Comparison of ENCODE assay signal across 8 cellular contexts in genomic region chr17:76384987-76385891, GRCh38. TPM values are rescaled to one million over a fixed set of nuclear protein-coding genes. Genes with fewer than 3 reads are reported as not detected.
DNase-seq lines count a peak whose midpoint lies in the region; ATAC-seq and TF ChIP-seq lines count a peak whose summit lies in the region.

No MANE protein-coding gene starts in this region.

- H3K4me1 Mint-ChIP-seq in T-cell = peaks cover 4 to 13% (median 10%) of the 10 kb centered on the region in 3 donors
- H3K4me1 Mint-ChIP-seq in brain = peaks cover 13% of the 10 kb centered on the region

- H3K27ac Mint-ChIP-seq in T-cell (no peak overlapping the region), brain (no peak overlapping the region)

- H3K27me3 Mint-ChIP-seq in T-cell (peaks cover 0 to 1% of the 10 kb centered on the region in 2 donors), brain (peaks cover 38% of the 10 kb centered on the region)

- peak overlapping the region; percentile 51 for H3K4me3 ChIP-seq in kidney epithelial cell (ENCODE audit: low read depth, low read length)

- H3K36me3 ChIP-seq in kidney epithelial cell (ENCODE audit: control insufficient read depth, insufficient read depth, low read length) = no peaks in the 10 kb centered on the region

- peaks cover 4% of the 10 kb centered on the region for H3K36me3 Mint-ChIP-seq in T-cell
- H3K36me3 Mint-ChIP-seq in brain = peaks cover 5% of the 10 kb centered on the region

- no peak for TF ChIP-seq CTCF in brain (conservative IDR thresholded peaks at IDR 0.05)
- no peak for TF ChIP-seq CTCF in kidney epithelial cell (IDR thresholded peaks at IDR 0.05; ENCODE audit: insufficient read depth, low read length, poor library complexity, severe bottlenecking)

- CTCF ChIA-PET in T-cell (lab: Charles Lee) = interaction anchor here (0.5 to 3.5 kb wide), 9 partner anchors 13 to 377 kb away, joined by 3 to 11 read pairs (median 3); no protein-coding TSS in a partner anchor

- ATAC-seq in T-cell (replicated peaks in 1 of 4) = peak in 2 of 4 experiments; percentile 5 to 6
- ATAC-seq in GM18867 (IDR thresholded peaks at IDR 0.05; ENCODE audit: unreplicated experiment) = no peak

- H3K4me3 Mint-ChIP-seq in T-cell = peak overlapping the region; percentile 62 to 64 (median 64)
- peak overlapping the region; percentile 55 to 71 (median 64) for H3K4me3 Mint-ChIP-seq in brain

- DNase-seq in NCI-H82 (lab: John Stamatoyannopoulos, UW) = peak; percentile 44
- DNase-seq in NCI-H82 treated with DMSO at 0.1 percent for 48 hours (lab: John Stamatoyannopoulos, UW; ENCODE audit: unreplicated experiment) = no peak
- peak in 5 of 34 experiments; percentile 13 to 41 (median 30) for DNase-seq in T-cell
- no peak for DNase-seq in kidney epithelial cell (ENCODE audit: low read depth)
- peak; percentile 21 to 25 for DNase-seq in stimulated activated CD4-positive, alpha-beta T cell treated with anti-CD3 and anti-CD28 coated beads, Interleukin-2, amount 100 ng/mL, for 48 hours
- DNase-seq in NCI-H2227 treated with DMSO at 0.1 percent for 48 hours (lab: John Stamatoyannopoulos, UW) = no peak

- H3K9me3 Mint-ChIP-seq in T-cell (no peaks in the 10 kb centered on the region), brain (no peaks in the 10 kb centered on the region)

- no peaks in the 10 kb centered on the region for H3K27me3 ChIP-seq in kidney epithelial cell (ENCODE audit: control insufficient read depth, insufficient read depth, low read length)

- POLR2A ChIA-PET in T-cell (lab: Charles Lee) = no interaction called here

RNA-seq across cellular contexts. Expression of gene SPHK1, which starts 0.8 kb away (rescaled TPM):
- total RNA-seq in T-cell = 1 to 10 TPM in 3 of 5 donors, under 1 TPM in 2; 0.70 to 1.6 (median 1.3) TPM
- polyA plus RNA-seq in brain (ENCODE audit: insufficient read depth, low read depth, low replicate concordance) = 1.6 TPM
- 159 and 165 TPM in 2 replicates for total RNA-seq in kidney epithelial cell

RNA-seq across cellular contexts. Expression of gene PRPSAP1, which starts 31.5 kb away (rescaled TPM):
- 10 to 100 TPM; 27.5 to 47.0 (median 40.0) TPM for total RNA-seq in T-cell
- polyA plus RNA-seq in brain (ENCODE audit: insufficient read depth, low read depth, low replicate concordance) = 59.4 TPM
- 50.7 and 52.4 TPM in 2 replicates for total RNA-seq in kidney epithelial cell

Comparison
In these comparisons a context has a peak if more than half of its experiments do, and no peak if none do; other contexts are left out.
1. DNase-seq: peak in NCI-H82 (single experiment) and stimulated activated CD4-positive, alpha-beta T cell treated with anti-CD3 and anti-CD28 coated beads, Interleukin-2, amount 100 ng/mL, for 48 hours (2 of 2); none in NCI-H82 treated with DMSO at 0.1 percent for 48 hours (single experiment), kidney epithelial cell (single experiment) and NCI-H2227 treated with DMSO at 0.1 percent for 48 hours (single experiment).
2. RNA of gene SPHK1, which starts 0.8 kb away (total RNA-seq): 159 to 165 TPM in kidney epithelial cell; 0.70 to 1.6 TPM in T-cell; every median in the first group is over 10 times any median in the second.